Comparison of ENCODE assay signal across 1 cellular context in genomic region chr18:7778181-7778580, GRCh38.
TF ChIP-seq lines count a peak whose summit lies in the region.

No MANE protein-coding gene starts in this region.

TF ChIP-seq in SK-N-SH, 30 proteins besides CTCF, POLR2A, EP300 and RAD21 (continued from another document):
- no peak for TF ChIP-seq ZBTB33 (IDR thresholded peaks at IDR 0.05; ENCODE audit: borderline replicate concordance, low read depth)
- TF ChIP-seq NRF1 (IDR thresholded peaks at IDR 0.05; ENCODE audit: low read depth, low read length), result no peak
- no peak for TF ChIP-seq YY1 (IDR thresholded peaks at IDR 0.05; ENCODE audit: low read depth)
TF ChIP-seq in SK-N-SH: peak in this region for 0.
